In the genomic region with DNA sequence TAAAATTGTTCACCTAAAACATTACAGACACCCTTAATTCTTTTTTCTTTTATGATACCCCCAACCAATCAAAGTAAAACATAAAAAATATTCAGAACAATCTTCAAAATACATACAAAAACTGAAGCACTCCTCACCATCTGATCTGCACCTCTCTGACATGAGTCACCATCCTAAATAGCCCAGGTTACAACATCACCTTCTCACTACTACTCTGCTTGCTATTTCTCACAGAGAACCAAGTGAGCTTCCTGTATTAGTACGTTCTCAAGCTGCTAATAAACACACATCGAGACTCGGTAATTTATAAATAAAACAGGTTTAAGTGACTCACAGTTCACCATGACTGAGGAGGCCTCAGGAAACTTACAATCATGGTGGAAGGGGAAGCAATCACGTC, we compare ENCODE assay signal across 26 cellular contexts.
"Had no signal": no experiment of that assay in that cellular context is flagged by ENCODE, and none has a peak within 500 bp of the region (broad histone marks: within the 10 kb centered on the region; RNA-seq: fewer than 3 reads in every experiment).

No MANE protein-coding gene starts in this region.

- H3K4me3 ChIP-seq: adrenal gland, Peyer's patch, SJSA1 had no signal

- H3K4me1 ChIP-seq: adrenal gland, Peyer's patch, SJSA1 had no signal

- H3K9me3 ChIP-seq: adrenal gland, Peyer's patch, SJSA1 had no signal

- H3K27me3 ChIP-seq: adrenal gland, Peyer's patch, SJSA1 had no signal

- ATAC-seq: SK-N-SH treated with all-trans-retinoic acid at 6 μM for 48 hours, T-helper 17 cell had no signal

- H3K36me3 ChIP-seq: adrenal gland, Peyer's patch, SJSA1 had no signal

- H3K27ac ChIP-seq: adrenal gland, Peyer's patch, RWPE1, SJSA1 had no signal

- DNase-seq: activated B cell treated with CpG ODN at 0.5 μM for 24 hours; activated CD4-positive, alpha-beta memory T cell treated with anti-CD3 and anti-CD28 coated beads for 36 hours; activated CD4-positive, alpha-beta T cell treated with anti-CD3 and anti-CD28 coated beads for 1 hour; activated CD4-positive, alpha-beta T cell treated with anti-CD3 and anti-CD28 coated beads, Interleukin-2, amount 10 ng/mL, durations not matched to agents 7 days and 5 days; activated CD8-positive, alpha-beta memory T cell treated with anti-CD3 and anti-CD28 coated beads for 24 hours; activated naive CD4-positive, alpha-beta T cell treated with anti-CD3 and anti-CD28 coated beads, Interleukin-2, amount 50 U/mL, for 16 hours; activated naive CD8-positive, alpha-beta T cell treated with anti-CD3 and anti-CD28 coated beads, Interleukin-2, amount 10 ng/mL, durations not matched to agents 7 days and 5 days; activated T-cell treated with anti-CD3 and anti-CD28 coated beads, Interleukin-2, amount 50 U/mL, for 1 hour; adrenal gland; anterior cingulate cortex; central memory CD4-positive, alpha-beta T cell; KG1; NCI-H1092; NCI-H1417; NCI-H1930; NCI-H2171; NCI-H2227 treated with DMSO at 0.1 percent for 48 hours; NCI-H526; NCI-H774; Peyer's patch; SHP77; T-helper 17 cell; T-helper 9 cell had no signal
